In genomic region chr22:20055144-20055543, GRCh38 we compare ENCODE assay signal across 1 cellular context.
TF ChIP-seq lines count a peak whose summit lies in the region.

No MANE protein-coding gene starts in this region.

TF ChIP-seq in K562, 482 proteins besides CTCF, POLR2A, EP300 and RAD21:
- TF ChIP-seq ZNF354B (CRISPR knock-in tag; IDR thresholded peaks at IDR 0.05) (0 out of 2 replicates have a peak, but pooled peaks have one; percentile 19), BCOR (IDR thresholded peaks at IDR 0.05) (peak; percentile 33; the same call in 1 of the 2 replicates), NR0B1 (IDR thresholded peaks at IDR 0.05; ENCODE audit: partially characterized antibody) (no peak)
TF ChIP-seq in K562: peak in this region for 2.
